In genomic region chr7:123535517-123535916, GRCh38 we compare ENCODE assay signal across 9 cellular contexts. TPM values are rescaled to one million over a fixed set of nuclear protein-coding genes. Genes with fewer than 3 reads are reported as not detected.
A peak's percentile ranks its signal among the peaks of the same experiment; 100 is the strongest.
DNase-seq lines count a peak whose midpoint lies in the region; FAIRE-seq and TF ChIP-seq lines count a peak whose summit lies in the region.
"Had no signal": no experiment of that assay in that cellular context is flagged by ENCODE, and none has a peak within 500 bp of the region (broad histone marks: within the 10 kb centered on the region; RNA-seq: fewer than 3 reads in every experiment).

No MANE protein-coding gene starts in this region.

- no peaks in the 10 kb centered on the region for H3K4me1 ChIP-seq in kidney (ENCODE audit: control insufficient read depth in 1 of 2, insufficient read depth in 1 of 2, low read depth in 1 of 2, low read length in 2 of 2)
- H3K4me1 ChIP-seq in thymus (ENCODE audit: control insufficient read depth, insufficient read depth, low read length): peaks cover 5% of the 10 kb centered on the region

- H3K4me3 ChIP-seq in kidney (ENCODE audit: low read length in 2 of 2) (peak overlapping the region; percentile 62 to 64), thymus (ENCODE audit: low read length) (peak overlapping the region; percentile 68)

- intact Hi-C loops in kidney (cut with DNase I): no loop called here

- peaks cover 22% of the 10 kb centered on the region for H3K4me1 Mint-ChIP-seq in T-helper 2 cell treated with Interferon-gamma antibody and Interleukin-4, amounts not matched to agents 5 μg/mL and 100 μg/mL, for 36 hours (ENCODE audit: low read depth)
- H3K4me1 Mint-ChIP-seq in activated naive CD8-positive, alpha-beta T cell treated with anti-CD3 and anti-CD28 coated beads for 36 hours: peaks cover 28% of the 10 kb centered on the region

- FAIRE-seq in kidney (lab: Jason Lieb, UNC): no peak
- FAIRE-seq: colon had no signal

- H3K27me3 ChIP-seq in thymus (ENCODE audit: control insufficient read depth, insufficient read depth): peaks cover 14% of the 10 kb centered on the region

- H3K36me3 Mint-ChIP-seq in T-helper 2 cell treated with Interferon-gamma antibody and Interleukin-4, amounts not matched to agents 5 μg/mL and 100 μg/mL, for 36 hours (ENCODE audit: low read depth): no peaks in the 10 kb centered on the region
- no peaks in the 10 kb centered on the region for H3K36me3 Mint-ChIP-seq in activated naive CD8-positive, alpha-beta T cell treated with anti-CD3 and anti-CD28 coated beads for 36 hours

- no peaks in the 10 kb centered on the region for H3K36me3 ChIP-seq in kidney (ENCODE audit: control insufficient read depth in 1 of 2, insufficient read depth in 2 of 2, low read length in 2 of 2)
- H3K36me3 ChIP-seq in thymus (ENCODE audit: control insufficient read depth, insufficient read depth): no peaks in the 10 kb centered on the region

- no peak for DNase-seq in T-helper 2 cell treated with Interferon-gamma antibody and Interleukin-4, amounts not matched to agents 5 μg/mL and 100 μg/mL, for 36 hours (ENCODE audit: low spot score)
- DNase-seq in T-helper 2 cell: no peak
- no peak for DNase-seq in activated naive CD8-positive, alpha-beta T cell treated with anti-CD3 and anti-CD28 coated beads for 36 hours
- peak; percentile 67 for DNase-seq in kidney
- no peak for DNase-seq in superior temporal gyrus (ENCODE audit: extremely low spot score)
- DNase-seq in iPS-NIHi11 (ENCODE audit: low spot score): no peak
- DNase-seq in SW480 (ENCODE audit: low spot score): no peak

- H3K27ac ChIP-seq in kidney (ENCODE audit: low read depth in 2 of 2, low read length in 2 of 2) (no peak overlapping the region), thymus (ENCODE audit: low read depth) (no peak overlapping the region)

- no peak for TF ChIP-seq CTCF in kidney (IDR thresholded peaks at IDR 0.05; ENCODE audit: borderline replicate concordance, extremely low read depth, insufficient read depth)

- peak overlapping the region; percentile 32 for H3K4me3 Mint-ChIP-seq in T-helper 2 cell treated with Interferon-gamma antibody and Interleukin-4, amounts not matched to agents 5 μg/mL and 100 μg/mL, for 36 hours
- peak overlapping the region; percentile 50 for H3K4me3 Mint-ChIP-seq in activated naive CD8-positive, alpha-beta T cell treated with anti-CD3 and anti-CD28 coated beads for 36 hours

- H3K27ac Mint-ChIP-seq in T-helper 2 cell treated with Interferon-gamma antibody and Interleukin-4, amounts not matched to agents 5 μg/mL and 100 μg/mL, for 36 hours: no peak overlapping the region
- H3K27ac Mint-ChIP-seq in activated naive CD8-positive, alpha-beta T cell treated with anti-CD3 and anti-CD28 coated beads for 36 hours: no peak overlapping the region

- H3K9me3 ChIP-seq in kidney (ENCODE audit: control insufficient read depth in 1 of 2, low read length in 2 of 2): no peaks in the 10 kb centered on the region
- no peaks in the 10 kb centered on the region for H3K9me3 ChIP-seq in thymus (ENCODE audit: control insufficient read depth)

- WGBS in thymus: 95% methylated on average over 12 of the region's 12 CpGs

- H3K27me3 Mint-ChIP-seq in T-helper 2 cell treated with Interferon-gamma antibody and Interleukin-4, amounts not matched to agents 5 μg/mL and 100 μg/mL, for 36 hours (ENCODE audit: low read depth): peaks cover 31% of the 10 kb centered on the region
- H3K27me3 Mint-ChIP-seq in activated naive CD8-positive, alpha-beta T cell treated with anti-CD3 and anti-CD28 coated beads for 36 hours: peaks cover 26% of the 10 kb centered on the region

- H3K9me3 Mint-ChIP-seq in T-helper 2 cell treated with Interferon-gamma antibody and Interleukin-4, amounts not matched to agents 5 μg/mL and 100 μg/mL, for 36 hours: no peaks in the 10 kb centered on the region
- no peaks in the 10 kb centered on the region for H3K9me3 Mint-ChIP-seq in activated naive CD8-positive, alpha-beta T cell treated with anti-CD3 and anti-CD28 coated beads for 36 hours

- H3K9ac ChIP-seq in kidney (ENCODE audit: low read length in 2 of 2): no peak overlapping the region

RNA-seq across cellular contexts. Expression of gene IQUB, which starts 1.1 kb away (rescaled TPM):
- under 1 TPM in 1 of 2 experiments, not detected in 1; 0.06 TPM for total RNA-seq in activated naive CD8-positive, alpha-beta T cell treated with anti-CD3 and anti-CD28 coated beads for 36 hours
- total RNA-seq in kidney: 6.9 TPM
- polyA plus RNA-seq in kidney (ENCODE audit: insufficient read depth, low read depth, low replicate concordance) (1.8 TPM), thymus (0.32 TPM)

RNA-seq across cellular contexts. Expression of gene NDUFA5, which starts 22.1 kb away (rescaled TPM):
- 10 to 100 TPM; 67.8 to 70.8 TPM for total RNA-seq in activated naive CD8-positive, alpha-beta T cell treated with anti-CD3 and anti-CD28 coated beads for 36 hours
- total RNA-seq in kidney: 115 TPM
- polyA plus RNA-seq in kidney (ENCODE audit: insufficient read depth, low read depth, low replicate concordance): 189 TPM
- polyA plus RNA-seq in thymus: 146 TPM
